In the genomic region with DNA sequence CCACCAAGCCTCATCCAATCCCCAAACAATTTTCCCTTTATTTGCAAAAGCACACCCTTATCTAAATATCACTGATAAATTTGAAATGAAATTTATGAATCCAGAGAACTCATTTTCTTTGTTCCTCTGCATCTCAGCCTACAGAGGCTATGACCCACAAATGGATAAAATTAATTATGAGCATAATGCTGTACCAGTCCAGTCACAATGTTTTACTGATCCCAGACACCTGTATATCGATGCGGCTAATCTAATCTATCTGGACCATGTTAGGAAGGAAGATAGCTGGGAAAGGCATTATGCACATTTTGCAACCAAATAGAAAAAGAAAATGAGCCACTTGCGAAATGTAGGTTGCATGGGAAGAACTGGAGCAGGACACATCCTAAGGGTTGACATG, we compare ENCODE assay signal across 33 cellular contexts.
DNase-seq lines count a peak whose midpoint lies in the region; ATAC-seq and TF ChIP-seq lines count a peak whose summit lies in the region.
"Had no signal": no experiment of that assay in that cellular context is flagged by ENCODE, and none has a peak within 500 bp of the region (broad histone marks: within the 10 kb centered on the region; RNA-seq: fewer than 3 reads in every experiment).

No MANE protein-coding gene starts in this region.

- peak in 1 of 2 experiments; percentile 97; a peak in 2 of 4 replicates for TF ChIP-seq EP300 in SK-N-SH (IDR thresholded peaks at IDR 0.05; ENCODE audit: borderline replicate concordance in 1 of 2, low read depth in 1 of 2, low read length in 1 of 2)
- no peak for TF ChIP-seq EP300 in ovary (IDR thresholded peaks at IDR 0.05)

- H3K9me3 ChIP-seq in SK-N-SH (no peaks in the 10 kb centered on the region), ovary (no peaks in the 10 kb centered on the region)
- H3K9me3 ChIP-seq: A549; BE2C; BLaER1; BLaER1 treated with 17β-estradiol and CSF1 and Interleukin-3, amounts not matched to agents 10 nM and 100 nM; Caco-2 had no signal

- TF ChIP-seq POLR2A in ovary (IDR thresholded peaks at IDR 0.05) = no peak

- H3K9me2 ChIP-seq in SK-N-SH = no peaks in the 10 kb centered on the region

- DNase-seq in SK-N-DZ (ENCODE audit: low spot score) (peak; percentile 75), SK-N-SH (peak; percentile 30), ovary (no peak), amniotic stem cell (lab: John Stamatoyannopoulos, UW) (no peak)
- DNase-seq in activated CD8-positive, alpha-beta memory T cell treated with anti-CD3 and anti-CD28 coated beads, Interleukin-2, amount 10 ng/mL, durations not matched to agents 7 days and 5 days = no peak
- DNase-seq: 8988T; ACHN; AML-193; BE2C; C1 segment of cervical spinal cord; Caco-2; Calu3; CD4-positive, alpha-beta memory T cell; CD4-positive, alpha-beta T cell; CD4-positive, CD25-positive, alpha-beta regulatory T cell; CD8-positive, alpha-beta memory T cell; CD8-positive, alpha-beta T cell; COR-L47; DMS 273 treated with DMSO at 0.1 percent for 48 hours; DMS153; DMS53; DMS79; DMS79 treated with DMSO at 0.1 percent for 48 hours; DND-41; EL had no signal

- no peak; the same call in 1 of the 2 replicates for TF ChIP-seq RAD21 in SK-N-SH (IDR thresholded peaks at IDR 0.05; ENCODE audit: low read length)

- no peaks in the 10 kb centered on the region for H3K36me3 Mint-ChIP-seq in activated CD8-positive, alpha-beta memory T cell treated with anti-CD3 and anti-CD28 coated beads, Interleukin-2, amount 10 ng/mL, durations not matched to agents 7 days and 5 days
- H3K36me3 Mint-ChIP-seq: CD14-positive monocyte; CD4-positive, alpha-beta memory T cell; CD4-positive, CD25-positive, alpha-beta regulatory T cell; CD8-positive, alpha-beta memory T cell; CD8-positive, alpha-beta T cell had no signal

- no peaks in the 10 kb centered on the region for H3F3A ChIP-seq in SK-N-SH (replicated peaks; ENCODE audit: insufficient read depth)

- H3K4me1 Mint-ChIP-seq in activated CD8-positive, alpha-beta memory T cell treated with anti-CD3 and anti-CD28 coated beads, Interleukin-2, amount 10 ng/mL, durations not matched to agents 7 days and 5 days = no peaks in the 10 kb centered on the region
- H3K4me1 Mint-ChIP-seq: B cell; CD14-positive monocyte; CD4-positive, alpha-beta memory T cell; CD4-positive, CD25-positive, alpha-beta regulatory T cell; CD8-positive, alpha-beta memory T cell had no signal

- H3K36me3 ChIP-seq in SK-N-SH (replicated peaks in 1 of 2; ENCODE audit: control insufficient read depth in 1 of 2, insufficient read depth in 2 of 2, low read length in 1 of 2) (peaks cover 0 to 2% of the 10 kb centered on the region in 2 experiments), ovary (no peaks in the 10 kb centered on the region)
- H3K36me3 ChIP-seq: BE2C; BLaER1; BLaER1 treated with 17β-estradiol and CSF1 and Interleukin-3, amounts not matched to agents 10 nM and 100 nM had no signal

- no peak overlapping the region for H3K4me2 ChIP-seq in SK-N-SH
- H3K4me2 ChIP-seq: A549; BLaER1; BLaER1 treated with 17β-estradiol and CSF1 and Interleukin-3, amounts not matched to agents 10 nM and 100 nM had no signal

- CTCF ChIA-PET in SK-N-SH (lab: Yijun Ruan, JAX) = interaction anchor here (0.7 to 0.8 kb wide), 2 partner anchors 142 to 309 kb away, joined by 3 read pairs; no protein-coding TSS in a partner anchor
- CTCF ChIA-PET in activated CD8-positive, alpha-beta memory T cell treated with anti-CD3 and anti-CD28 coated beads, Interleukin-2, amount 10 ng/mL, durations not matched to agents 7 days and 5 days (lab: Charles Lee) = no interaction called here

- no peaks in the 10 kb centered on the region for H3K27me3 Mint-ChIP-seq in activated CD8-positive, alpha-beta memory T cell treated with anti-CD3 and anti-CD28 coated beads, Interleukin-2, amount 10 ng/mL, durations not matched to agents 7 days and 5 days
- H3K27me3 Mint-ChIP-seq: B cell; CD4-positive, alpha-beta memory T cell; CD4-positive, alpha-beta T cell; CD4-positive, CD25-positive, alpha-beta regulatory T cell; CD8-positive, alpha-beta memory T cell had no signal

- H3K27ac Mint-ChIP-seq in activated CD8-positive, alpha-beta memory T cell treated with anti-CD3 and anti-CD28 coated beads, Interleukin-2, amount 10 ng/mL, durations not matched to agents 7 days and 5 days = no peak overlapping the region
- H3K27ac Mint-ChIP-seq: B cell; CD14-positive monocyte; CD4-positive, alpha-beta T cell; CD4-positive, CD25-positive, alpha-beta regulatory T cell; CD8-positive, alpha-beta T cell had no signal

- H3K27me3 ChIP-seq in SK-N-SH (ENCODE audit: insufficient read depth) (no peaks in the 10 kb centered on the region), ovary (no peaks in the 10 kb centered on the region)
- H3K27me3 ChIP-seq: BE2C; BLaER1; BLaER1 treated with 17β-estradiol and CSF1 and Interleukin-3, amounts not matched to agents 10 nM and 100 nM had no signal

- WGBS in SK-N-SH (ENCODE audit: low lambda C conversion rate) = 22% methylated on average over 3 of the region's 3 CpGs
- WGBS in ovary, 3 donors = 75 to 93% (median 89%) methylated on average over 3 of the region's 3 CpGs

- H3K27ac ChIP-seq in SK-N-SH (ENCODE audit: low read depth in 2 of 2, low read length in 1 of 2) (peak overlapping the region in 1 of 2 experiments; percentile 94; a peak in 2 of 4 replicates), ovary (no peak overlapping the region)
- H3K27ac ChIP-seq: 22Rv1; A549; BLaER1; BLaER1 treated with 17β-estradiol and CSF1 and Interleukin-3, amounts not matched to agents 10 nM and 100 nM; C4-2B had no signal

- H3K4me1 ChIP-seq in SK-N-SH (ENCODE audit: control insufficient read depth in 1 of 2, insufficient read depth in 2 of 2, low read depth in 1 of 2, low read length in 1 of 2) = peaks cover 0 to 30% of the 10 kb centered on the region in 2 experiments; a peak in 2 of 4 replicates
- no peaks in the 10 kb centered on the region for H3K4me1 ChIP-seq in ovary (ENCODE audit: insufficient read depth)
- H3K4me1 ChIP-seq: A549; BLaER1; BLaER1 treated with 17β-estradiol and CSF1 and Interleukin-3, amounts not matched to agents 10 nM and 100 nM; Caco-2 had no signal

- H3K9ac ChIP-seq in SK-N-SH = no peak overlapping the region
- H3K9ac ChIP-seq: BLaER1; BLaER1 treated with 17β-estradiol and CSF1 and Interleukin-3, amounts not matched to agents 10 nM and 100 nM had no signal

- POLR2A ChIA-PET in SK-N-SH (lab: Yijun Ruan, JAX) = interaction anchor here (1.0 kb wide), 1 partner anchor 142 kb away, joined by 3 read pairs; no protein-coding TSS in a partner anchor

- H3K4me3 ChIP-seq in SK-N-SH (ENCODE audit: low read depth in 2 of 2, low read length in 1 of 2) = no peak overlapping the region
- H3K4me3 ChIP-seq in ovary = no peak overlapping the region
- H3K4me3 ChIP-seq: A549; BLaER1; BLaER1 treated with 17β-estradiol and CSF1 and Interleukin-3, amounts not matched to agents 10 nM and 100 nM had no signal

- H2AFZ ChIP-seq in SK-N-SH (ENCODE audit: low read depth) = no peak overlapping the region

- intact Hi-C loops in ovary (cut with DNase I) = no loop called here

- no peaks in the 10 kb centered on the region for H3K9me3 Mint-ChIP-seq in activated CD8-positive, alpha-beta memory T cell treated with anti-CD3 and anti-CD28 coated beads, Interleukin-2, amount 10 ng/mL, durations not matched to agents 7 days and 5 days (ENCODE audit: low read depth)
- H3K9me3 Mint-ChIP-seq: CD4-positive, alpha-beta T cell had no signal

- TF ChIP-seq CTCF in SK-N-SH (IDR thresholded peaks at IDR 0.05) (no peak), ovary (IDR thresholded peaks at IDR 0.05) (no peak)

- no peak overlapping the region for H3K4me3 Mint-ChIP-seq in activated CD8-positive, alpha-beta memory T cell treated with anti-CD3 and anti-CD28 coated beads, Interleukin-2, amount 10 ng/mL, durations not matched to agents 7 days and 5 days
- H3K4me3 Mint-ChIP-seq: B cell; CD14-positive monocyte; CD4-positive, alpha-beta memory T cell; CD4-positive, alpha-beta T cell; CD4-positive, CD25-positive, alpha-beta regulatory T cell; CD8-positive, alpha-beta memory T cell; CD8-positive, alpha-beta T cell had no signal

- H3K79me2 ChIP-seq in SK-N-SH (ENCODE audit: insufficient read depth) = no peaks in the 10 kb centered on the region

- H4K20me1 ChIP-seq in SK-N-SH (ENCODE audit: insufficient read depth) = no peaks in the 10 kb centered on the region
- H4K20me1 ChIP-seq: BLaER1; BLaER1 treated with 17β-estradiol and CSF1 and Interleukin-3, amounts not matched to agents 10 nM and 100 nM had no signal

- no peak for ATAC-seq in SK-N-SH treated with all-trans-retinoic acid at 6 μM for 48 hours
- no peak for ATAC-seq in activated CD8-positive, alpha-beta memory T cell treated with anti-CD3 and anti-CD28 coated beads, Interleukin-2, amount 10 ng/mL, durations not matched to agents 7 days and 5 days
- ATAC-seq: A549; CD8-positive, alpha-beta T cell had no signal

TF ChIP-seq in SK-N-SH, 30 proteins besides CTCF, POLR2A, EP300 and RAD21 (continues in another document):
- no peak for TF ChIP-seq TCF12 (IDR thresholded peaks at IDR 0.05)
- no peak for TF ChIP-seq MEF2A (IDR thresholded peaks at IDR 0.05; ENCODE audit: borderline replicate concordance, low read depth)

TF ChIP-seq in SK-N-SH treated with all-trans-retinoic acid at 6 μM for 48 hours, 23 proteins besides CTCF, POLR2A, EP300 and RAD21:
- TF ChIP-seq TOX (CRISPR knock-in tag; IDR thresholded peaks at IDR 0.05; ENCODE audit: borderline replicate concordance) (no peak), TCF4 (CRISPR knock-in tag; IDR thresholded peaks at IDR 0.05; ENCODE audit: borderline replicate concordance) (peak; percentile 68)

Comparison
In these comparisons a context has a peak if more than half of its experiments do, and no peak if none do; other contexts are left out.
1. DNase-seq: peak in SK-N-DZ (single experiment) and SK-N-SH (single experiment); none in ovary (0 of 5), amniotic stem cell (single experiment) and activated CD8-positive, alpha-beta memory T cell treated with anti-CD3 and anti-CD28 coated beads, Interleukin-2, amount 10 ng/mL, durations not matched to agents 7 days and 5 days (single experiment).